20 cellular contexts compared by ENCODE assay signal in the genomic region with DNA sequence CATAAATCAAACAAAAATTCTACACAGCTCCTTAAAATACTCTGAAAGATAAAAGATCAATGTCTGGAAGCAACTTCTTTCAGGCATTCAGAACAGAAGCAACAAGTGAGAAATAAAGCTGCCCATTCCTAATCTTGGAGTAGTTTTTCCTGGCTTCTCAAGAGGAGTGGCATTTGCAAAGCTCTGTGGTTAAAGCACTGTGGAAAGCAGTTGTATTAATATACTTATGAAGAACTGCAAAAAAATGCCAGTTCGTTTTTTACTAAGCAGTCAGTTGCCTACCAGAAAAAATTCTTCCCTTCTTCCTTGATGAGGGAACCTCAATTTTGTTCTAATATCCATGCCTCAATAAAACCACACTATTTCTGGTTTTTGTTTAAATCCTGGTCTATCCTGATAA.
DNase-seq lines count a peak whose midpoint lies in the region; ATAC-seq and TF ChIP-seq lines count a peak whose summit lies in the region.
"Had no signal": no experiment of that assay in that cellular context is flagged by ENCODE, and none has a peak within 500 bp of the region (broad histone marks: within the 10 kb centered on the region; RNA-seq: fewer than 3 reads in every experiment).

No MANE protein-coding gene starts in this region.

- H3K9me3 ChIP-seq in thoracic aorta (no peaks in the 10 kb centered on the region), Peyer's patch (no peaks in the 10 kb centered on the region)
- H3K9me3 ChIP-seq: SJSA1 had no signal

- peak overlapping the region; percentile 23 to 51 for H3K27ac ChIP-seq in thoracic aorta
- H3K27ac ChIP-seq in Peyer's patch = no peak overlapping the region
- H3K27ac ChIP-seq: SJSA1 had no signal

- H3K27me3 ChIP-seq in thoracic aorta (replicated peaks; ENCODE audit: insufficient read depth) = no peaks in the 10 kb centered on the region
- no peaks in the 10 kb centered on the region for H3K27me3 ChIP-seq in Peyer's patch
- H3K27me3 ChIP-seq: SJSA1 had no signal

- TF ChIP-seq POLR2A in Peyer's patch (IDR thresholded peaks at IDR 0.05) = no peak

- no peak overlapping the region for H3K4me3 Mint-ChIP-seq in activated naive CD4-positive, alpha-beta T cell treated with anti-CD3 and anti-CD28 coated beads, Interleukin-2, amount 50 U/mL, for 24 hours
- H3K4me3 Mint-ChIP-seq in activated naive CD4-positive, alpha-beta T cell treated with anti-CD3 and anti-CD28 coated beads for 36 hours = no peak overlapping the region
- no peak overlapping the region for H3K4me3 Mint-ChIP-seq in brain
- H3K4me3 Mint-ChIP-seq: activated CD8-positive, alpha-beta memory T cell treated with anti-CD3 and anti-CD28 coated beads, Interleukin-2, amount 10 ng/mL, durations not matched to agents 7 days and 5 days had no signal

- peaks cover 4% of the 10 kb centered on the region for H3K36me3 Mint-ChIP-seq in activated naive CD4-positive, alpha-beta T cell treated with anti-CD3 and anti-CD28 coated beads, Interleukin-2, amount 50 U/mL, for 24 hours
- no peaks in the 10 kb centered on the region for H3K36me3 Mint-ChIP-seq in activated naive CD4-positive, alpha-beta T cell treated with anti-CD3 and anti-CD28 coated beads for 36 hours (ENCODE audit: low read depth)
- H3K36me3 Mint-ChIP-seq in brain = no peaks in the 10 kb centered on the region

- H3K27ac Mint-ChIP-seq in activated naive CD4-positive, alpha-beta T cell treated with anti-CD3 and anti-CD28 coated beads, Interleukin-2, amount 50 U/mL, for 24 hours = peak overlapping the region; percentile 88
- H3K27ac Mint-ChIP-seq in activated naive CD4-positive, alpha-beta T cell treated with anti-CD3 and anti-CD28 coated beads for 36 hours = no peak overlapping the region
- H3K27ac Mint-ChIP-seq in brain = peak overlapping the region in 3 of 5 experiments; percentile 18 to 88 (median 46)
- H3K27ac Mint-ChIP-seq: activated CD8-positive, alpha-beta memory T cell treated with anti-CD3 and anti-CD28 coated beads, Interleukin-2, amount 10 ng/mL, durations not matched to agents 7 days and 5 days; progenitor cell of endocrine pancreas had no signal

- H3K4me1 ChIP-seq in thoracic aorta (ENCODE audit: control insufficient read depth in 1 of 2, low read depth in 2 of 2) (peaks cover 40 to 55% of the 10 kb centered on the region in 2 donors), Peyer's patch (peaks cover 0 to 19% (median 0%) of the 10 kb centered on the region in 4 donors)

- ATAC-seq in thoracic aorta (ENCODE audit: insufficient number of reproducible peaks, low FRiP score, low read depth) (no peak), HG03039 (IDR thresholded peaks at IDR 0.05; ENCODE audit: unreplicated experiment) (no peak)
- ATAC-seq: activated CD8-positive, alpha-beta memory T cell treated with anti-CD3 and anti-CD28 coated beads, Interleukin-2, amount 10 ng/mL, durations not matched to agents 7 days and 5 days had no signal

- H3K36me3 ChIP-seq in thoracic aorta (no peaks in the 10 kb centered on the region), Peyer's patch (no peaks in the 10 kb centered on the region)
- H3K36me3 ChIP-seq: SJSA1 had no signal

- H3K27me3 Mint-ChIP-seq in activated naive CD4-positive, alpha-beta T cell treated with anti-CD3 and anti-CD28 coated beads, Interleukin-2, amount 50 U/mL, for 24 hours = no peaks in the 10 kb centered on the region
- no peaks in the 10 kb centered on the region for H3K27me3 Mint-ChIP-seq in activated naive CD4-positive, alpha-beta T cell treated with anti-CD3 and anti-CD28 coated beads for 36 hours (ENCODE audit: low read depth)
- H3K27me3 Mint-ChIP-seq in brain = no peaks in the 10 kb centered on the region
- H3K27me3 Mint-ChIP-seq: activated CD8-positive, alpha-beta memory T cell treated with anti-CD3 and anti-CD28 coated beads, Interleukin-2, amount 10 ng/mL, durations not matched to agents 7 days and 5 days; progenitor cell of endocrine pancreas had no signal

- H3K4me3 ChIP-seq in thoracic aorta (no peak overlapping the region), Peyer's patch (no peak overlapping the region)
- H3K4me3 ChIP-seq: SJSA1 had no signal

- DNase-seq in activated naive CD4-positive, alpha-beta T cell treated with anti-CD3 and anti-CD28 coated beads for 36 hours = no peak
- peak; percentile 33 for DNase-seq in LHCN-M2 (ENCODE audit: low read depth)
- no peak for DNase-seq in thoracic aorta (ENCODE audit: low spot score)
- no peak for DNase-seq in Peyer's patch
- DNase-seq in cerebellum (ENCODE audit: low spot score) = no peak
- DNase-seq: activated CD4-positive, alpha-beta T cell treated with anti-CD3 and anti-CD28 coated beads for 1 hour; activated CD8-positive, alpha-beta memory T cell treated with anti-CD3 and anti-CD28 coated beads, Interleukin-2, amount 10 ng/mL, durations not matched to agents 7 days and 5 days; activated effector memory CD4-positive, alpha-beta T cell treated with anti-CD3 and anti-CD28 coated beads, Interleukin-2, amount 50 U/mL, for 16 hours; anterior cingulate cortex; foreskin melanocyte; mesendoderm; NCI-H146; NCI-H82; small intestine; stimulated activated CD8-positive, alpha-beta memory T cell treated with anti-CD3 and anti-CD28 coated beads, Interleukin-4, amount 100 ng/mL, for 48 hours had no signal

- CTCF ChIA-PET in activated naive CD4-positive, alpha-beta T cell treated with anti-CD3 and anti-CD28 coated beads for 36 hours (lab: Charles Lee) = interaction anchor here (0.5 kb wide), 1 partner anchor 820 kb away, joined by 3 read pairs; no protein-coding TSS in a partner anchor

- H3K4me1 Mint-ChIP-seq in activated naive CD4-positive, alpha-beta T cell treated with anti-CD3 and anti-CD28 coated beads, Interleukin-2, amount 50 U/mL, for 24 hours = peaks cover 93% of the 10 kb centered on the region
- peaks cover 78% of the 10 kb centered on the region for H3K4me1 Mint-ChIP-seq in activated naive CD4-positive, alpha-beta T cell treated with anti-CD3 and anti-CD28 coated beads for 36 hours (ENCODE audit: low read depth)
- peaks cover 96% of the 10 kb centered on the region for H3K4me1 Mint-ChIP-seq in brain

- peaks cover 7% of the 10 kb centered on the region for H3K9me3 Mint-ChIP-seq in activated naive CD4-positive, alpha-beta T cell treated with anti-CD3 and anti-CD28 coated beads, Interleukin-2, amount 50 U/mL, for 24 hours
- no peaks in the 10 kb centered on the region for H3K9me3 Mint-ChIP-seq in activated naive CD4-positive, alpha-beta T cell treated with anti-CD3 and anti-CD28 coated beads for 36 hours
- no peaks in the 10 kb centered on the region for H3K9me3 Mint-ChIP-seq in brain

- intact Hi-C loops in activated naive CD4-positive, alpha-beta T cell treated with anti-CD3 and anti-CD28 coated beads for 36 hours (cut with micrococcal nuclease) = loop anchor here (10.0 kb wide), 1 partner anchor 1498 kb away; the partner anchor contains the start of genes ACTRT3 and TERC

- TF ChIP-seq CTCF in brain (conservative IDR thresholded peaks at IDR 0.05) = no peak
- TF ChIP-seq CTCF in thoracic aorta (IDR thresholded peaks at IDR 0.05) = no peak
- TF ChIP-seq CTCF in Peyer's patch (IDR thresholded peaks at IDR 0.05) = no peak

Comparison
In these comparisons a context has a peak if more than half of its experiments do, and no peak if none do; other contexts are left out.
1. H3K27ac ChIP-seq: peak in thoracic aorta (2 of 2); none in Peyer's patch (0 of 4).